Comparison of ENCODE assay signal across 1 cellular context in genomic region chr6:21754891-21755290, GRCh38.
TF ChIP-seq lines count a peak whose summit lies in the region.

No MANE protein-coding gene starts in this region.

TF ChIP-seq in WTC11, 78 proteins besides CTCF, POLR2A, EP300 and RAD21 (continued from another document):
- TF ChIP-seq FOXP4 (CRISPR knock-in tag; IDR thresholded peaks at IDR 0.05) (no peak), TEAD4 (CRISPR knock-in tag; IDR thresholded peaks at IDR 0.05) (no peak), ZSCAN18 (CRISPR knock-in tag; IDR thresholded peaks at IDR 0.05) (no peak), ETV6 (CRISPR knock-in tag; IDR thresholded peaks at IDR 0.05) (no peak), E2F5 (CRISPR knock-in tag; IDR thresholded peaks at IDR 0.05) (no peak)
